Comparison of ENCODE assay signal across 11 cellular contexts in the genomic region with DNA sequence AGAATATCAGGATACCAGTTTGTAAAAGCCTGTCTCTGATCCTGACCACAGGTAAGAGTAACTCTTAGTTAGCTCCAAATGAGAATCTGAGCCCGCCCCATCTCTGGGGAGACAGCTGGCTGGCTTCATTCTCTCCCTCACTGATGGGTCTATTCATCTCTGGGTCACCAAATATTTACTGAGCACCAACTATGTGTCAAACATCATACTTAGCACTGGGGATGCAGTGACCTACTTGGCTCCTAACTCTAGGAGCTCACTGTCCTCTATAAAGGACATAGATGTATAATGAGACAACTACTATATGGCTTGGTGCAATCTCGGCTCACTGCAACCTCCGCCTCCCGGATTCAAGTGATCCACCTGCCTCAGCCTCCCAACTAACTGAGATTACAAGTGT.
"Had no signal": no experiment of that assay in that cellular context is flagged by ENCODE, and none has a peak within 500 bp of the region (broad histone marks: within the 10 kb centered on the region; RNA-seq: fewer than 3 reads in every experiment).

No MANE protein-coding gene starts in this region.

- ATAC-seq: GM23338, HCT116 had no signal

- DNase-seq: GM23248, GOT3, H7, H9, HCEC 1CT, HFFc6 had no signal

- FAIRE-seq: H1, H54 had no signal

- H3K27ac ChIP-seq: GM23248 had no signal

- H3K36me3 ChIP-seq: HAP-1 had no signal

- H3K9ac ChIP-seq: GM23248 had no signal

- H2AFZ ChIP-seq: GM23248, GM23338 had no signal

- H3K4me3 ChIP-seq: GM23248, GM23338, HAP-1 had no signal

- H3K4me2 ChIP-seq: GM23338 had no signal

- H3K9me3 ChIP-seq: HAP-1 had no signal
